Comparison of ENCODE assay signal across 27 cellular contexts in genomic region chr4:139878050-139878449, GRCh38.
"Had no signal": no experiment of that assay in that cellular context is flagged by ENCODE, and none has a peak within 500 bp of the region (broad histone marks: within the 10 kb centered on the region; RNA-seq: fewer than 3 reads in every experiment).

No MANE protein-coding gene starts in this region.

- H3K27me3 ChIP-seq: gastroesophageal sphincter, heart left ventricle, hepatocyte, neural progenitor cell, right atrium auricular region, suprapubic skin, transverse colon, upper lobe of right lung, vagina had no signal

- H3K4me2 ChIP-seq: hepatocyte, neural progenitor cell, smooth muscle cell had no signal

- H3K27me3 Mint-ChIP-seq: stimulated activated naive CD8-positive, alpha-beta T cell treated with anti-CD3 and anti-CD28 coated beads, Interleukin-15, amount 100 ng/mL, for 72 hours had no signal

- H3K9me3 ChIP-seq: gastroesophageal sphincter, prostate gland, suprapubic skin, upper lobe of right lung, vagina had no signal

- H3K36me3 Mint-ChIP-seq: natural killer cell had no signal

- H3K36me3 ChIP-seq: gastroesophageal sphincter, heart left ventricle, neural progenitor cell, prostate gland, right atrium auricular region, suprapubic skin, transverse colon, upper lobe of right lung, vagina had no signal

- H3K4me1 Mint-ChIP-seq: memory B cell had no signal

- ATAC-seq: esophagus mucosa; gastroesophageal sphincter; left lobe of liver; natural killer cell; sciatic nerve; stimulated activated naive CD8-positive, alpha-beta T cell treated with anti-CD3 and anti-CD28 coated beads, Interleukin-15, amount 100 ng/mL, for 72 hours; upper lobe of right lung had no signal

- H3K9ac ChIP-seq: neural progenitor cell, parathyroid adenoma had no signal

- H3K4me3 ChIP-seq: gastroesophageal sphincter, heart left ventricle, hepatocyte, lung, neural progenitor cell, prostate gland, right atrium auricular region, smooth muscle cell, suprapubic skin, transverse colon, upper lobe of right lung, vagina had no signal

- DNase-seq: cortex of kidney; foreskin fibroblast; heart left ventricle; kidney; natural killer cell; stimulated activated CD4-positive, alpha-beta T cell treated with anti-CD3 and anti-CD28 coated beads, Interleukin-12 subunit alpha, Interleukin-12 subunit beta, amount 100 ng/mL, for 4 hours; stimulated activated CD4-positive, alpha-beta T cell treated with anti-CD3 and anti-CD28 coated beads, Interleukin-1b, Interleukin-23, amount 100 ng/mL, for 48 hours; stimulated activated CD4-positive, alpha-beta T cell treated with anti-CD3 and anti-CD28 coated beads, Interleukin-4, amount 100 ng/mL, for 1 hour; stimulated activated CD8-positive, alpha-beta memory T cell treated with anti-CD3 and anti-CD28 coated beads, Interleukin-4, amount 100 ng/mL, for 48 hours; stimulated activated naive CD4-positive, alpha-beta T cell; stimulated activated naive CD8-positive, alpha-beta T cell treated with anti-CD3 and anti-CD28 coated beads, Interleukin-15, amount 100 ng/mL, for 72 hours; transverse colon; upper lobe of right lung had no signal

- H3K27ac ChIP-seq: gastroesophageal sphincter, heart left ventricle, hepatocyte, neural progenitor cell, parathyroid adenoma, prostate gland, right atrium auricular region, suprapubic skin, transverse colon, upper lobe of right lung, vagina had no signal

- H3K9me3 Mint-ChIP-seq: natural killer cell had no signal

- H3K4me1 ChIP-seq: parathyroid adenoma had no signal

- H2AFZ ChIP-seq: hepatocyte, neural progenitor cell, parathyroid adenoma had no signal

- H3K27ac Mint-ChIP-seq: memory B cell; neural progenitor cell; stimulated activated naive CD8-positive, alpha-beta T cell treated with anti-CD3 and anti-CD28 coated beads, Interleukin-15, amount 100 ng/mL, for 72 hours had no signal

- H3K79me2 ChIP-seq: parathyroid adenoma had no signal

- H3K4me3 Mint-ChIP-seq: memory B cell; natural killer cell; neural progenitor cell; stimulated activated naive CD8-positive, alpha-beta T cell treated with anti-CD3 and anti-CD28 coated beads, Interleukin-15, amount 100 ng/mL, for 72 hours had no signal

- FAIRE-seq: kidney had no signal
